In genomic region chr9:125189361-125190289, GRCh38 we compare ENCODE assay signal across 8 cellular contexts. TPM values are rescaled to one million over a fixed set of nuclear protein-coding genes. Genes with fewer than 3 reads are reported as not detected.
A peak's percentile ranks its signal among the peaks of the same experiment; 100 is the strongest.
DNase-seq lines count a peak whose midpoint lies in the region; ATAC-seq and TF ChIP-seq lines count a peak whose summit lies in the region.

Gene PPP6C (minus strand): TSS chr9:125189803. CDS start chr9:125189718, 85 bp downstream.

- peaks cover 3% of the 10 kb centered on the region; the same call in 1 of the 2 replicates for H4K20me1 ChIP-seq in DOHH2 (ENCODE audit: control insufficient read depth, insufficient read depth, low read depth, low read length)
- H4K20me1 ChIP-seq in Karpas-422 (ENCODE audit: insufficient read depth, low read depth, low read length) = peaks cover 13% of the 10 kb centered on the region; the same call in 1 of the 2 replicates

- peak within 1 kb of the TSS; percentile 88 for H3K27ac Mint-ChIP-seq in activated T-helper 1 cell treated with anti-CD3 and anti-CD28 coated beads, Interleukin-12 subunit alpha, Interleukin-12 subunit beta, Interleukin-2, Interleukin-4 antibody, amounts not matched to agents 30 ng/mL and 10 ng/mL and 1 ng/mL, durations not matched to agents 14 hours and 24 hours and 36 hours
- H3K27ac Mint-ChIP-seq in naive thymus-derived CD4-positive, alpha-beta T cell = peak within 1 kb of the TSS; percentile 90 to 97 (median 95)
- H3K27ac Mint-ChIP-seq in stimulated activated naive B cell treated with anti-CD40 and anti-IgM and Interleukin-4, amounts not matched to agents 10 μg/mL and 1 μg/mL and 100 μg/mL, for 72 hours = peak within 1 kb of the TSS; percentile 95

- H3K9me2 ChIP-seq in DOHH2 (replicated peaks; ENCODE audit: control insufficient read depth, low read length) (no peaks in the 10 kb centered on the region), Karpas-422 (replicated peaks; ENCODE audit: insufficient read depth, low read length) (no peaks in the 10 kb centered on the region)

- H3K4me3 Mint-ChIP-seq in activated T-helper 1 cell treated with anti-CD3 and anti-CD28 coated beads, Interleukin-12 subunit alpha, Interleukin-12 subunit beta, Interleukin-2, Interleukin-4 antibody, amounts not matched to agents 30 ng/mL and 10 ng/mL and 1 ng/mL, durations not matched to agents 14 hours and 24 hours and 36 hours = peak within 1 kb of the TSS; percentile 96
- peak within 1 kb of the TSS; percentile 89 to 99 (median 96) for H3K4me3 Mint-ChIP-seq in naive thymus-derived CD4-positive, alpha-beta T cell
- peak within 1 kb of the TSS; percentile 93 to 98 for H3K4me3 Mint-ChIP-seq in stimulated activated naive B cell treated with anti-CD40 and anti-IgM and Interleukin-4, amounts not matched to agents 10 μg/mL and 1 μg/mL and 100 μg/mL, for 72 hours

- H3K27me3 ChIP-seq in DOHH2 (ENCODE audit: control insufficient read depth, low read length) (no peaks in the 10 kb centered on the region), Karpas-422 (ENCODE audit: low read length) (no peaks in the 10 kb centered on the region)
- H3K27me3 ChIP-seq in naive thymus-derived CD4-positive, alpha-beta T cell (ENCODE audit: control insufficient read depth in 2 of 2, insufficient read depth in 2 of 2, low read length in 2 of 2) = no peaks in the 10 kb centered on the region

- no peaks in the 10 kb centered on the region for H3K27me3 Mint-ChIP-seq in activated T-helper 1 cell treated with anti-CD3 and anti-CD28 coated beads, Interleukin-12 subunit alpha, Interleukin-12 subunit beta, Interleukin-2, Interleukin-4 antibody, amounts not matched to agents 30 ng/mL and 10 ng/mL and 1 ng/mL, durations not matched to agents 14 hours and 24 hours and 36 hours (ENCODE audit: insufficient read depth)
- H3K27me3 Mint-ChIP-seq in naive thymus-derived CD4-positive, alpha-beta T cell = peaks cover 0 to 4% (median 0%) of the 10 kb centered on the region in 5 donors
- no peaks in the 10 kb centered on the region for H3K27me3 Mint-ChIP-seq in stimulated activated naive B cell treated with anti-CD40 and anti-IgM and Interleukin-4, amounts not matched to agents 10 μg/mL and 1 μg/mL and 100 μg/mL, for 72 hours

- H3K79me2 ChIP-seq in DOHH2 (ENCODE audit: control insufficient read depth, low read length) (peaks cover 62% of the 10 kb centered on the region), Karpas-422 (ENCODE audit: low read length) (peaks cover 62% of the 10 kb centered on the region)

- DNase-seq in Karpas-422 = peak; percentile 99
- DNase-seq in RKO (ENCODE audit: low spot score) = peak; percentile 98
- peak; percentile 96 for DNase-seq in activated T-helper 1 cell treated with anti-CD3 and anti-CD28 coated beads, Interleukin-12 subunit alpha, Interleukin-12 subunit beta, Interleukin-2, Interleukin-4 antibody, amounts not matched to agents 30 ng/mL and 10 ng/mL and 1 ng/mL, durations not matched to agents 14 hours and 24 hours and 36 hours (ENCODE audit: low spot score)
- DNase-seq in fibroblast of gingiva (ENCODE audit: low read depth) = peak; percentile 97
- peak; percentile 92 to 97 (median 96) for DNase-seq in naive thymus-derived CD4-positive, alpha-beta T cell
- DNase-seq in stimulated activated naive B cell treated with anti-CD40 and anti-IgM and Interleukin-4, amounts not matched to agents 10 μg/mL and 1 μg/mL and 100 μg/mL, for 72 hours = peak; percentile 96

- POLR2A ChIA-PET in naive thymus-derived CD4-positive, alpha-beta T cell (lab: Charles Lee) = interaction anchor here (0.7 to 13.9 kb wide), 12 partner anchors 9 to 248 kb away, joined by 3 to 192 read pairs (median 4); partner anchors contain the start of genes GOLGA1, HSPA5 and RABEPK

- ATAC-seq in GM21825 (IDR thresholded peaks at IDR 0.05; ENCODE audit: unreplicated experiment) = peak; percentile 95
- ATAC-seq in naive thymus-derived CD4-positive, alpha-beta T cell = peak; percentile 98
- ATAC-seq in stimulated activated naive B cell treated with anti-CD40 and anti-IgM and Interleukin-4, amounts not matched to agents 10 μg/mL and 1 μg/mL and 100 μg/mL, for 72 hours (replicated peaks) = peak; percentile 97 to 98

- H3K4me2 ChIP-seq in DOHH2 (ENCODE audit: low read length) (peak within 1 kb of the TSS; percentile 86), Karpas-422 (ENCODE audit: low read depth, low read length, poor library complexity, severe bottlenecking) (peak within 1 kb of the TSS; percentile 96)

- peaks cover 33% of the 10 kb centered on the region for H3K4me1 Mint-ChIP-seq in activated T-helper 1 cell treated with anti-CD3 and anti-CD28 coated beads, Interleukin-12 subunit alpha, Interleukin-12 subunit beta, Interleukin-2, Interleukin-4 antibody, amounts not matched to agents 30 ng/mL and 10 ng/mL and 1 ng/mL, durations not matched to agents 14 hours and 24 hours and 36 hours (ENCODE audit: low read depth)
- H3K4me1 Mint-ChIP-seq in naive thymus-derived CD4-positive, alpha-beta T cell = peaks cover 35 to 79% (median 57%) of the 10 kb centered on the region in 7 donors
- peaks cover 6 to 26% of the 10 kb centered on the region in 2 donors for H3K4me1 Mint-ChIP-seq in stimulated activated naive B cell treated with anti-CD40 and anti-IgM and Interleukin-4, amounts not matched to agents 10 μg/mL and 1 μg/mL and 100 μg/mL, for 72 hours

- H3K9me3 Mint-ChIP-seq in activated T-helper 1 cell treated with anti-CD3 and anti-CD28 coated beads, Interleukin-12 subunit alpha, Interleukin-12 subunit beta, Interleukin-2, Interleukin-4 antibody, amounts not matched to agents 30 ng/mL and 10 ng/mL and 1 ng/mL, durations not matched to agents 14 hours and 24 hours and 36 hours = no peaks in the 10 kb centered on the region
- H3K9me3 Mint-ChIP-seq in naive thymus-derived CD4-positive, alpha-beta T cell = no peaks in the 10 kb centered on the region
- no peaks in the 10 kb centered on the region for H3K9me3 Mint-ChIP-seq in stimulated activated naive B cell treated with anti-CD40 and anti-IgM and Interleukin-4, amounts not matched to agents 10 μg/mL and 1 μg/mL and 100 μg/mL, for 72 hours

- peak; percentile 72 for TF ChIP-seq CTCF in DOHH2 (IDR thresholded peaks at IDR 0.05; ENCODE audit: low read depth, low read length, poor library complexity, severe bottlenecking)

- peak within 1 kb of the TSS; percentile 99 for H3K9ac ChIP-seq in Karpas-422 (ENCODE audit: low read length)

- H3F3A ChIP-seq in DOHH2 (ENCODE audit: control insufficient read depth, insufficient read depth) = no peaks in the 10 kb centered on the region

- H3K27ac ChIP-seq in DOHH2 (ENCODE audit: low read depth, low read length) (peak within 1 kb of the TSS; percentile 57), Karpas-422 (ENCODE audit: low read length) (peak within 1 kb of the TSS; percentile 73)
- peak within 1 kb of the TSS; percentile 98 for H3K27ac ChIP-seq in naive thymus-derived CD4-positive, alpha-beta T cell (ENCODE audit: low read depth, low read length)

- H3K36me3 ChIP-seq in DOHH2 (ENCODE audit: control insufficient read depth, low read length) = peaks cover 12% of the 10 kb centered on the region
- H3K36me3 ChIP-seq in Karpas-422 (ENCODE audit: insufficient read depth, low read length) = no peaks in the 10 kb centered on the region; the same call in 1 of the 2 replicates
- peaks cover 0 to 6% (median 0%) of the 10 kb centered on the region in 3 experiments for H3K36me3 ChIP-seq in naive thymus-derived CD4-positive, alpha-beta T cell (ENCODE audit: control insufficient read depth in 2 of 3, insufficient read depth in 3 of 3, low read length in 3 of 3)

- H3K9me3 ChIP-seq in DOHH2 (ENCODE audit: control insufficient read depth, insufficient read depth, low read length) = no peaks in the 10 kb centered on the region
- H3K9me3 ChIP-seq in Karpas-422 (ENCODE audit: low read length) = no peaks in the 10 kb centered on the region
- no peaks in the 10 kb centered on the region for H3K9me3 ChIP-seq in naive thymus-derived CD4-positive, alpha-beta T cell (ENCODE audit: control insufficient read depth in 2 of 3, low read length in 3 of 3)

- CTCF ChIA-PET in naive thymus-derived CD4-positive, alpha-beta T cell (lab: Charles Lee) = no interaction called here

- peak within 1 kb of the TSS; percentile 90 for H2AFZ ChIP-seq in Karpas-422 (ENCODE audit: low read length)

- intact Hi-C loops in activated T-helper 1 cell treated with anti-CD3 and anti-CD28 coated beads, Interleukin-12 subunit alpha, Interleukin-12 subunit beta, Interleukin-2, Interleukin-4 antibody, amounts not matched to agents 30 ng/mL and 10 ng/mL and 1 ng/mL, durations not matched to agents 14 hours and 24 hours and 36 hours (cut with micrococcal nuclease) = loop anchor here (1.0 kb wide), 8 partner anchors 11 to 557 kb away; partner anchors contain the start of genes ARPC5L, GAPVD1, GOLGA1 and HSPA5
- intact Hi-C loops in naive thymus-derived CD4-positive, alpha-beta T cell (cut with micrococcal nuclease) = loop anchor here (1.0 to 5.0 kb wide), 10 partner anchors 11 to 417 kb away; partner anchors contain the start of genes GAPVD1 (in 2 of the 2), GOLGA1 (in 2 of the 2), HSPA5 (in 2 of the 2) and RABEPK (in 2 of the 2)

- H3K4me3 ChIP-seq in DOHH2 (ENCODE audit: low read length) (peak within 1 kb of the TSS; percentile 88), Karpas-422 (ENCODE audit: low read length) (peak within 1 kb of the TSS; percentile 80)
- peak within 1 kb of the TSS; percentile 99 for H3K4me3 ChIP-seq in naive thymus-derived CD4-positive, alpha-beta T cell (ENCODE audit: low read length)

- peaks cover 3% of the 10 kb centered on the region for H3K36me3 Mint-ChIP-seq in activated T-helper 1 cell treated with anti-CD3 and anti-CD28 coated beads, Interleukin-12 subunit alpha, Interleukin-12 subunit beta, Interleukin-2, Interleukin-4 antibody, amounts not matched to agents 30 ng/mL and 10 ng/mL and 1 ng/mL, durations not matched to agents 14 hours and 24 hours and 36 hours (ENCODE audit: low read depth)
- H3K36me3 Mint-ChIP-seq in naive thymus-derived CD4-positive, alpha-beta T cell = peaks cover 0 to 3% (median 0%) of the 10 kb centered on the region in 5 donors
- peaks cover 0 to 4% of the 10 kb centered on the region in 2 donors for H3K36me3 Mint-ChIP-seq in stimulated activated naive B cell treated with anti-CD40 and anti-IgM and Interleukin-4, amounts not matched to agents 10 μg/mL and 1 μg/mL and 100 μg/mL, for 72 hours

- H3K4me1 ChIP-seq in DOHH2 (ENCODE audit: control insufficient read depth, low read length) (peaks cover 27% of the 10 kb centered on the region), Karpas-422 (ENCODE audit: low read length) (peaks cover 31% of the 10 kb centered on the region)
- H3K4me1 ChIP-seq in naive thymus-derived CD4-positive, alpha-beta T cell (ENCODE audit: control insufficient read depth in 2 of 2, insufficient read depth in 2 of 2, low read length in 2 of 2) = peaks cover 35 to 51% of the 10 kb centered on the region in 2 donors

RNA-seq across cellular contexts. Expression of gene PPP6C, which starts in this region (rescaled TPM):
- 17.7 and 40.5 TPM in 2 replicates for total RNA-seq in Karpas-422 (2014; rRNA removed; shearing (Covaris generic); ENCODE audit: low replicate concordance)
- total RNA-seq in activated T-helper 1 cell treated with anti-CD3 and anti-CD28 coated beads, Interleukin-12 subunit alpha, Interleukin-12 subunit beta, Interleukin-2, Interleukin-4 antibody, amounts not matched to agents 30 ng/mL and 10 ng/mL and 1 ng/mL, durations not matched to agents 14 hours and 24 hours and 36 hours = 47.2 and 50.8 TPM in 2 replicates
- 10 to 100 TPM; 32.9 to 54.2 (median 49.5) TPM for total RNA-seq in naive thymus-derived CD4-positive, alpha-beta T cell
- polyA plus RNA-seq in naive thymus-derived CD4-positive, alpha-beta T cell = 10 to 100 TPM; 54.3 to 56.5 TPM

Comparison
In these comparisons a context has a peak if more than half of its experiments do, and no peak if none do; other contexts are left out.
1. Peak in every context shown above with its lines: DNase-seq, ATAC-seq, H3K4me3 ChIP-seq and H3K27ac ChIP-seq.